In the genomic region with DNA sequence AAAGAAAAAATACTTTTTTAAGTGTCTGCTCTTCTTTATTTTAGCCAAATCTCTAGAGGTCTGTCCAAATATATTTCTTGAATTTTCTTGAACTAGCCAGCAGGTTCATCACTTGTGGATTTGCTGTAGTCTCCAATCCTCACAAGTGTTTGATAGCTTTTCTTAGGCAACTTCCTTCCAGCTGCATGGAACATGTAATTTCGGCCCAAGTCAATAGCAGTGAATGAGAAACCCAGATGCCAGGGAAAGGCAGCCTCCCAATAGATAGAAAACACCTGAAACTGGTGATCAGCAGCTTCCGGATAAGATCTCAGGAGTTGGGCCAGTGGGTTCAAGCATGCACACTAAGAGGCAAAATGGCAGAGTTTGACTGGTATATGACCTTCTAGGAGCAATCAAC, we compare ENCODE assay signal across 11 cellular contexts. TPM values are rescaled to one million over a fixed set of nuclear protein-coding genes. Genes with fewer than 3 reads are reported as not detected.
DNase-seq lines count a peak whose midpoint lies in the region; FAIRE-seq and TF ChIP-seq lines count a peak whose summit lies in the region.
"Had no signal": no experiment of that assay in that cellular context is flagged by ENCODE, and none has a peak within 500 bp of the region (broad histone marks: within the 10 kb centered on the region; RNA-seq: fewer than 3 reads in every experiment).

No MANE protein-coding gene starts in this region.

- FAIRE-seq in H1 (lab: Jason Lieb, UNC), result peak; percentile 13

- no peaks in the 10 kb centered on the region for H3K79me1 ChIP-seq in H1 (ENCODE audit: low read depth, low read length)

- peak overlapping the region; percentile 8; the same call in 1 of the 2 replicates for H2BK20ac ChIP-seq in H1 (ENCODE audit: low read length)

- H4K20me1 ChIP-seq in OCI-LY1 (ENCODE audit: insufficient read depth, low read length) (no peaks in the 10 kb centered on the region), H1 (replicated peaks in 1 of 2; ENCODE audit: control insufficient read depth in 1 of 2, insufficient read depth in 2 of 2, low read length in 2 of 2) (no peaks in the 10 kb centered on the region)

- H4K5ac ChIP-seq in H1 (ENCODE audit: insufficient read length, low read depth, low read length), result no peak overlapping the region

- H3K23ac ChIP-seq in H1 (ENCODE audit: insufficient read length), result no peak overlapping the region

- H2BK5ac ChIP-seq in H1 (ENCODE audit: low read depth, low read length), result peak overlapping the region; percentile 49; the same call in 1 of the 2 replicates

- no peaks in the 10 kb centered on the region for H3K36me3 ChIP-seq in OCI-LY1 (ENCODE audit: insufficient read depth, low read length)
- H3K36me3 ChIP-seq in H1 (ENCODE audit: control insufficient read depth in 2 of 4, insufficient read depth in 4 of 4, low read length in 3 of 4), result no peaks in the 10 kb centered on the region
- H3K36me3 ChIP-seq in vagina, result no peaks in the 10 kb centered on the region
- H3K36me3 ChIP-seq in tibial artery, result no peaks in the 10 kb centered on the region
- H3K36me3 ChIP-seq in WERI-Rb-1, result no peaks in the 10 kb centered on the region
- H3K36me3 ChIP-seq: cardiac muscle cell, right lobe of liver had no signal

- H3K9ac ChIP-seq in OCI-LY1 (ENCODE audit: low read length) (peak overlapping the region; percentile 59), H1 (replicated peaks in 1 of 4; ENCODE audit: extremely low read depth in 1 of 4, low read depth in 3 of 4, low read length in 3 of 4) (no peak overlapping the region)

- H3K4me1 ChIP-seq in OCI-LY1 (ENCODE audit: insufficient read depth, low read length, severe bottlenecking) (peaks cover 75% of the 10 kb centered on the region), H1 (replicated peaks in 1 of 4; ENCODE audit: control insufficient read depth in 3 of 4, insufficient read depth in 4 of 4, low read length in 3 of 4) (peaks cover 0 to 11% (median 5%) of the 10 kb centered on the region in 4 experiments; a peak in 4 of 7 replicates), vagina (peaks cover 11% of the 10 kb centered on the region), tibial artery (no peaks in the 10 kb centered on the region)
- H3K4me1 ChIP-seq: right lobe of liver had no signal

- TF ChIP-seq POLR2A in H1 (IDR thresholded peaks at IDR 0.05; ENCODE audit: control extremely low read depth in 1 of 2, low read depth in 2 of 2, low read length in 2 of 2) (no peak), vagina (IDR thresholded peaks at IDR 0.05) (no peak)

- no peaks in the 10 kb centered on the region for H3K27me3 ChIP-seq in OCI-LY1 (ENCODE audit: insufficient read depth, low read length)
- H3K27me3 ChIP-seq in H1 (replicated peaks in 1 of 4; ENCODE audit: control insufficient read depth in 3 of 4, extremely low read depth in 1 of 4, insufficient read depth in 3 of 4, low read length in 3 of 4), result no peaks in the 10 kb centered on the region
- no peaks in the 10 kb centered on the region for H3K27me3 ChIP-seq in vagina
- no peaks in the 10 kb centered on the region for H3K27me3 ChIP-seq in tibial artery
- H3K27me3 ChIP-seq in WERI-Rb-1 (ENCODE audit: insufficient read depth, low read depth, severe bottlenecking), result no peaks in the 10 kb centered on the region
- H3K27me3 ChIP-seq: cardiac muscle cell, right lobe of liver had no signal

- H3K4me3 ChIP-seq in OCI-LY1 (ENCODE audit: low read depth, low read length, poor library complexity, severe bottlenecking) (peak overlapping the region; percentile 9), H1 (ENCODE audit: extremely low read depth in 1 of 4, insufficient read depth in 2 of 4, low read depth in 3 of 4, low read length in 4 of 4) (peak overlapping the region in 1 of 4 experiments; percentile 14; a peak in 1 of 8 replicates), vagina (no peak overlapping the region), tibial artery (no peak overlapping the region), WERI-Rb-1 (ENCODE audit: low read depth, low read length) (no peak overlapping the region)
- H3K4me3 ChIP-seq: cardiac muscle cell, right lobe of liver had no signal

- no peak overlapping the region for H3K56ac ChIP-seq in H1 (replicated peaks; ENCODE audit: insufficient read length, low read depth, low read length)

- H4K91ac ChIP-seq in H1 (replicated peaks; ENCODE audit: insufficient read length, low read length), result peak overlapping the region; percentile 47

- no peak for TF ChIP-seq EP300 in H1 (IDR thresholded peaks at IDR 0.05; ENCODE audit: borderline replicate concordance in 1 of 2, low read depth in 2 of 2, low read length in 2 of 2)

- H2BK12ac ChIP-seq in H1 (ENCODE audit: low read depth, low read length), result peak overlapping the region; percentile 18; the same call in 1 of the 2 replicates

- H3K9me3 ChIP-seq in OCI-LY1 (ENCODE audit: low read length) (peaks cover 7% of the 10 kb centered on the region; the same call in 1 of the 2 replicates), H1 (ENCODE audit: insufficient read depth in 2 of 2, low read depth in 1 of 2, low read length in 1 of 2) (no peaks in the 10 kb centered on the region; a peak in 1 of 4 replicates), vagina (no peaks in the 10 kb centered on the region), tibial artery (no peaks in the 10 kb centered on the region), WERI-Rb-1 (ENCODE audit: severe bottlenecking) (no peaks in the 10 kb centered on the region)
- H3K9me3 ChIP-seq: right lobe of liver had no signal

- H3K4me3 Mint-ChIP-seq in activated naive CD4-positive, alpha-beta T cell treated with anti-CD3 and anti-CD28 coated beads, Interleukin-2, amount 50 U/mL, for 24 hours, result no peak overlapping the region

- peak overlapping the region; percentile 43 for H3K27ac Mint-ChIP-seq in activated naive CD4-positive, alpha-beta T cell treated with anti-CD3 and anti-CD28 coated beads, Interleukin-2, amount 50 U/mL, for 24 hours

- peaks cover 8% of the 10 kb centered on the region; the same call in 1 of the 2 replicates for H3F3A ChIP-seq in OCI-LY1 (ENCODE audit: insufficient read depth, low read length)

- intact Hi-C loops in vagina (cut with DNase I) (no loop called here), tibial artery (cut with DNase I; ENCODE audit: low total_unique reads) (no loop called here)

- H3K27me3 Mint-ChIP-seq in activated naive CD4-positive, alpha-beta T cell treated with anti-CD3 and anti-CD28 coated beads, Interleukin-2, amount 50 U/mL, for 24 hours, result no peaks in the 10 kb centered on the region

- no peak overlapping the region for H2AK5ac ChIP-seq in H1 (ENCODE audit: low read depth, low read length)

- no peak overlapping the region for H3K18ac ChIP-seq in H1 (ENCODE audit: extremely low read depth, low read length)

- H3K27ac ChIP-seq in OCI-LY1 (ENCODE audit: low read depth, low read length, poor library complexity, severe bottlenecking) (peak overlapping the region; percentile 97), H1 (ENCODE audit: low read depth, low read length) (no peak overlapping the region), vagina (peak overlapping the region; percentile 27), tibial artery (no peak overlapping the region), WERI-Rb-1 (no peak overlapping the region)
- H3K27ac ChIP-seq: cardiac muscle cell, right lobe of liver had no signal

- no peak overlapping the region for H4K8ac ChIP-seq in H1 (ENCODE audit: extremely low read depth, insufficient read depth, low read length)

- POLR2A ChIA-PET in H1 (lab: Charles Lee; ENCODE audit: partially characterized antibody), result interaction anchor here (2.7 kb wide), 1 partner anchor 16 kb away, joined by 13 read pairs; a partner anchor contains a TSS

- TF ChIP-seq RAD21 in H1 (IDR thresholded peaks at IDR 0.05 in 1 of 2, conservative IDR thresholded peaks at IDR 0.05 in 1 of 2; ENCODE audit: low read depth in 2 of 2, low read length in 2 of 2), result no peak

- H2BK120ac ChIP-seq in H1 (replicated peaks; ENCODE audit: low read depth, low read length), result peak overlapping the region; percentile 89

- H3K23me2 ChIP-seq in H1 (ENCODE audit: low read depth, low read length), result no peaks in the 10 kb centered on the region

- H3K36me3 Mint-ChIP-seq in activated naive CD4-positive, alpha-beta T cell treated with anti-CD3 and anti-CD28 coated beads, Interleukin-2, amount 50 U/mL, for 24 hours, result peaks cover 5% of the 10 kb centered on the region

- H2BK15ac ChIP-seq in H1 (ENCODE audit: low read length), result no peak overlapping the region

- DNase-seq in activated naive CD4-positive, alpha-beta T cell (lab: John Stamatoyannopoulos, UW), result no peak
- DNase-seq in H1 (ENCODE audit: low read depth in 1 of 2, low spot score in 2 of 2) (no peak), vagina (ENCODE audit: extremely low spot score in 2 of 2) (no peak), tibial artery (no peak), WERI-Rb-1 (no peak), midbrain (lab: John Stamatoyannopoulos, UW) (no peak)
- DNase-seq: right lobe of liver had no signal

- H3K4me2 ChIP-seq in OCI-LY1 (ENCODE audit: low read length) (peak overlapping the region; percentile 63), H1 (ENCODE audit: insufficient read depth in 1 of 2, low read depth in 2 of 2, low read length in 2 of 2) (peak overlapping the region in 1 of 2 experiments; percentile 47; a peak in 3 of 4 replicates)

- 85% methylated on average over 2 of the region's 2 CpGs; no CpG with 5 or more reads in 1 of the 2 experiments for WGBS in H1 (ENCODE audit: extremely low coverage in 1 of 2, insufficient coverage in 1 of 2, insufficient read length in 1 of 2, insufficient replicate concordance in 2 of 2, low coverage in 1 of 2, low lambda C conversion rate in 2 of 2, missing lambda C conversion rate in 1 of 2), 2 experiments

- H2AFZ ChIP-seq in OCI-LY1 (ENCODE audit: low read length) (no peak overlapping the region), H1 (ENCODE audit: low read length) (no peak overlapping the region)

- CTCF ChIA-PET in H1 (lab: Charles Lee; ENCODE audit: partially characterized antibody), result interaction anchor here (0.7 to 2.3 kb wide), 3 partner anchors 18 to 1654 kb away, joined by 3 to 6 read pairs (median 3); no protein-coding TSS in a partner anchor

- no peak overlapping the region for H3K14ac ChIP-seq in H1 (ENCODE audit: insufficient read length)

- peaks cover 46% of the 10 kb centered on the region for H3K4me1 Mint-ChIP-seq in activated naive CD4-positive, alpha-beta T cell treated with anti-CD3 and anti-CD28 coated beads, Interleukin-2, amount 50 U/mL, for 24 hours

- H3K9me3 Mint-ChIP-seq in activated naive CD4-positive, alpha-beta T cell treated with anti-CD3 and anti-CD28 coated beads, Interleukin-2, amount 50 U/mL, for 24 hours, result no peaks in the 10 kb centered on the region

- H3K4ac ChIP-seq in H1 (replicated peaks; ENCODE audit: insufficient read length, low read depth, low read length), result peak overlapping the region; percentile 69

- no peaks in the 10 kb centered on the region for H3K9me2 ChIP-seq in OCI-LY1 (ENCODE audit: low read depth, low read length)

- TF ChIP-seq CTCF in OCI-LY1 (IDR thresholded peaks at IDR 0.05; ENCODE audit: low read length) (no peak), H1 (IDR thresholded peaks at IDR 0.05; ENCODE audit: control extremely low read depth in 1 of 3, insufficient read depth in 1 of 3, low read depth in 1 of 3, low read length in 3 of 3) (no peak), vagina (IDR thresholded peaks at IDR 0.05) (no peak), tibial artery (IDR thresholded peaks at IDR 0.05) (no peak), WERI-Rb-1 (IDR thresholded peaks at IDR 0.05; ENCODE audit: low read depth, low read length) (no peak)

- H3K79me2 ChIP-seq in OCI-LY1 (ENCODE audit: insufficient read depth, low read length) (no peaks in the 10 kb centered on the region), H1 (ENCODE audit: control insufficient read depth in 1 of 2, insufficient read depth in 2 of 2, low read length in 2 of 2) (no peaks in the 10 kb centered on the region)

RNA-seq across cellular contexts. Expression of a gene that starts 15.5 kb away (rescaled TPM):
- total RNA-seq in H1 (2021; fragmentation: NEBNext Ultra II Directional; extraction: Animal tissue kit (Norgen Biotek cat#: 25700)), result 43.8 and 43.9 TPM in 2 replicates
- 8.5 and 19.3 TPM in 2 replicates for polyA plus RNA-seq in H1 (2011; rRNA removed)
- polyA plus RNA-seq in H1 (2011; cell fraction: cytosol; rRNA removed), result 21.2 TPM
- polyA plus RNA-seq in H1 (2011; cell fraction: nucleus; rRNA removed), result 7.2 TPM
- polyA plus RNA-seq in H1 (2012, experiment 1 of 2), result 26.5 to 52.4 TPM (median 33.4 TPM) in 4 replicates
- 19.3 TPM for polyA plus RNA-seq in H1 (2012, experiment 2 of 2)
- polyA plus RNA-seq in H1 (2013, experiment 1 of 2), result 44.7 TPM
- polyA plus RNA-seq in H1 (2013, experiment 2 of 2), result 45.8 TPM
- 17.2 and 19.5 TPM in 2 replicates for polyA minus RNA-seq in H1 (2011; rRNA and poly(A)+ RNA removed)
- polyA minus RNA-seq in H1 (2011; cell fraction: cytosol; rRNA and poly(A)+ RNA removed), result 11.7 TPM
- polyA minus RNA-seq in H1 (2011; cell fraction: nucleus; rRNA and poly(A)+ RNA removed), result 66.1 TPM
- 72.9 TPM for total RNA-seq in vagina

RNA-seq across cellular contexts. Expression of a gene that starts 50.5 kb away (rescaled TPM):
- total RNA-seq in H1 (2021; fragmentation: NEBNext Ultra II Directional; extraction: Animal tissue kit (Norgen Biotek cat#: 25700)), result 4.9 and 5.4 TPM in 2 replicates
- 4.0 and 5.2 TPM in 2 replicates for polyA plus RNA-seq in H1 (2011; rRNA removed)
- polyA plus RNA-seq in H1 (2011; cell fraction: cytosol; rRNA removed), result 4.3 TPM
- polyA plus RNA-seq in H1 (2011; cell fraction: nucleus; rRNA removed), result 3.2 TPM
- polyA plus RNA-seq in H1 (2012, experiment 1 of 2), result 2.5 to 4.0 TPM (median 3.2 TPM) in 4 replicates
- polyA plus RNA-seq in H1 (2012, experiment 2 of 2), result 2.6 TPM
- polyA plus RNA-seq in H1 (2013, experiment 1 of 2), result 1.8 TPM
- polyA plus RNA-seq in H1 (2013, experiment 2 of 2), result 2.2 TPM
- polyA minus RNA-seq in H1 (2011; rRNA and poly(A)+ RNA removed), result 2.4 and 3.8 TPM in 2 replicates
- 2.3 TPM for polyA minus RNA-seq in H1 (2011; cell fraction: cytosol; rRNA and poly(A)+ RNA removed)
- polyA minus RNA-seq in H1 (2011; cell fraction: nucleus; rRNA and poly(A)+ RNA removed), result 12.3 TPM
- total RNA-seq in vagina, result not detected
- total RNA-seq: cardiac muscle cell, epithelial cell of proximal tubule had no signal
- polyA plus RNA-seq: cardiac muscle cell had no signal

Comparison
In these comparisons a context has a peak if more than half of its experiments do, and no peak if none do; other contexts are left out.
1. H3K27ac ChIP-seq: peak in OCI-LY1 (single experiment) and vagina (single experiment); none in H1 (single experiment), tibial artery (0 of 2) and WERI-Rb-1 (single experiment).